In the genomic region with DNA sequence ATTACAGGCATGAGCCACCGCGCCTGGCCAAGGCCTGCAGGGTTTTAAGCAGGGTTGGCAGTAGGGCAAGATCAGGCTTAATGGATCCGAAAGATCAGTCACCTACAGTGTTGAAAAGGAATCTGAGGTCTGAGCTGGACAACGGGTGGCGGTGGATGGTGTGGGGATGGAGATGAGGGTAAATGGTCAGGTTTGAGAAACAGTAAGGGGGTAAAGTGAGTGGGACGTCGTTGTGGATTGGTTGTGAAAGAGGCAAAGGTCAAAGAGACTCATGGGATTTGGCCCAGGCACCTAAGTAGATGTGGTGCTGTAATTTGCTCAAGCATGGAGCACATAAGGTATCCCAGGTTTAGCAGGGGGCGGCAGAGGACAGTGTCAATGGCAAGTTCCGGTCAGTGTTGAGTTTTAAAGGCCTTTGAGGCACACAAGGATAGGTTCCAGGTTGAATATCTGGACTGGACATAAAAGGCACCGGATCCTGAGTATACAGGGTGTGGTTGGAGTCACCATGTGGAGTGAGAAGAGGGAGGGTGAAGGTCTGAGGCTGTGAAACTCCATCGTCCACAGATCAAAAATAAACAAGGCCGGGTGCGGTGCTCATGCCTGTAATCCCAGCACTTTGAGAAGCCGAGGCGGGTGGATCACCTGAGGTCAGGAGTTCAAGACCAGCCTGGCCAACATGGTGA, we compare ENCODE assay signal across 1 cellular context.
TF ChIP-seq lines count a peak whose summit lies in the region.

No MANE protein-coding gene starts in this region.

TF ChIP-seq in WTC11, 78 proteins besides CTCF, POLR2A, EP300 and RAD21 (continued from another document):
- TF ChIP-seq FOXP4 (CRISPR knock-in tag; IDR thresholded peaks at IDR 0.05) (no peak), NR3C1 (CRISPR knock-in tag; conservative IDR thresholded peaks at IDR 0.05; ENCODE audit: low read depth) (no peak), SOX15 (CRISPR knock-in tag; IDR thresholded peaks at IDR 0.05) (no peak), EMX1 (CRISPR knock-in tag; IDR thresholded peaks at IDR 0.05) (no peak), ZNF219 (CRISPR knock-in tag; IDR thresholded peaks at IDR 0.05; ENCODE audit: borderline replicate concordance) (no peak), ZNF121 (CRISPR knock-in tag; IDR thresholded peaks at IDR 0.05) (no peak), CREM (CRISPR knock-in tag; IDR thresholded peaks at IDR 0.05) (no peak), ATF1 (CRISPR knock-in tag; IDR thresholded peaks at IDR 0.05) (no peak), NR1H2 (CRISPR knock-in tag; IDR thresholded peaks at IDR 0.05) (no peak), CREB1 (CRISPR knock-in tag; IDR thresholded peaks at IDR 0.05) (no peak)
- TF ChIP-seq, protein P1, sequence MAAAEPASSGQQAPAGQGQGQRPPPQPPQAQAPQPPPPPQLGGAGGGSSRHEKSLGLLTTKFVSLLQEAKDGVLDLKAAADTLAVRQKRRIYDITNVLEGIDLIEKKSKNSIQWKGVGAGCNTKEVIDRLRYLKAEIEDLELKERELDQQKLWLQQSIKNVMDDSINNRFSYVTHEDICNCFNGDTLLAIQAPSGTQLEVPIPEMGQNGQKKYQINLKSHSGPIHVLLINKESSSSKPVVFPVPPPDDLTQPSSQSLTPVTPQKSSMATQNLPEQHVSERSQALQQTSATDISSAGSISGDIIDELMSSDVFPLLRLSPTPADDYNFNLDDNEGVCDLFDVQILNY (CRISPR knock-in tag; IDR thresholded peaks at IDR 0.05): no peak
- TF ChIP-seq, protein P2, sequence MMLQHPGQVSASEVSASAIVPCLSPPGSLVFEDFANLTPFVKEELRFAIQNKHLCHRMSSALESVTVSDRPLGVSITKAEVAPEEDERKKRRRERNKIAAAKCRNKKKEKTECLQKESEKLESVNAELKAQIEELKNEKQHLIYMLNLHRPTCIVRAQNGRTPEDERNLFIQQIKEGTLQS (CRISPR knock-in tag; conservative IDR thresholded peaks at IDR 0.05): no peak
- TF ChIP-seq, protein P3, sequence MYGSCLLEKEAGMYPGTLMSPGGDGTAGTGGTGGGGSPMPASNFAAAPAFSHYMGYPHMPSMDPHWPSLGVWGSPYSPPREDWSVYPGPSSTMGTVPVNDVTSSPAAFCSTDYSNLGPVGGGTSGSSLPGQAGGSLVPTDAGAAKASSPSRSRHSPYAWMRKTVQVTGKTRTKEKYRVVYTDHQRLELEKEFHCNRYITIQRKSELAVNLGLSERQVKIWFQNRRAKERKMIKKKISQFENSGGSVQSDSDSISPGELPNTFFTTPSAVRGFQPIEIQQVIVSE (CRISPR knock-in tag; IDR thresholded peaks at IDR 0.05; ENCODE audit: borderline replicate concordance): no peak
- TF ChIP-seq, protein P4, sequence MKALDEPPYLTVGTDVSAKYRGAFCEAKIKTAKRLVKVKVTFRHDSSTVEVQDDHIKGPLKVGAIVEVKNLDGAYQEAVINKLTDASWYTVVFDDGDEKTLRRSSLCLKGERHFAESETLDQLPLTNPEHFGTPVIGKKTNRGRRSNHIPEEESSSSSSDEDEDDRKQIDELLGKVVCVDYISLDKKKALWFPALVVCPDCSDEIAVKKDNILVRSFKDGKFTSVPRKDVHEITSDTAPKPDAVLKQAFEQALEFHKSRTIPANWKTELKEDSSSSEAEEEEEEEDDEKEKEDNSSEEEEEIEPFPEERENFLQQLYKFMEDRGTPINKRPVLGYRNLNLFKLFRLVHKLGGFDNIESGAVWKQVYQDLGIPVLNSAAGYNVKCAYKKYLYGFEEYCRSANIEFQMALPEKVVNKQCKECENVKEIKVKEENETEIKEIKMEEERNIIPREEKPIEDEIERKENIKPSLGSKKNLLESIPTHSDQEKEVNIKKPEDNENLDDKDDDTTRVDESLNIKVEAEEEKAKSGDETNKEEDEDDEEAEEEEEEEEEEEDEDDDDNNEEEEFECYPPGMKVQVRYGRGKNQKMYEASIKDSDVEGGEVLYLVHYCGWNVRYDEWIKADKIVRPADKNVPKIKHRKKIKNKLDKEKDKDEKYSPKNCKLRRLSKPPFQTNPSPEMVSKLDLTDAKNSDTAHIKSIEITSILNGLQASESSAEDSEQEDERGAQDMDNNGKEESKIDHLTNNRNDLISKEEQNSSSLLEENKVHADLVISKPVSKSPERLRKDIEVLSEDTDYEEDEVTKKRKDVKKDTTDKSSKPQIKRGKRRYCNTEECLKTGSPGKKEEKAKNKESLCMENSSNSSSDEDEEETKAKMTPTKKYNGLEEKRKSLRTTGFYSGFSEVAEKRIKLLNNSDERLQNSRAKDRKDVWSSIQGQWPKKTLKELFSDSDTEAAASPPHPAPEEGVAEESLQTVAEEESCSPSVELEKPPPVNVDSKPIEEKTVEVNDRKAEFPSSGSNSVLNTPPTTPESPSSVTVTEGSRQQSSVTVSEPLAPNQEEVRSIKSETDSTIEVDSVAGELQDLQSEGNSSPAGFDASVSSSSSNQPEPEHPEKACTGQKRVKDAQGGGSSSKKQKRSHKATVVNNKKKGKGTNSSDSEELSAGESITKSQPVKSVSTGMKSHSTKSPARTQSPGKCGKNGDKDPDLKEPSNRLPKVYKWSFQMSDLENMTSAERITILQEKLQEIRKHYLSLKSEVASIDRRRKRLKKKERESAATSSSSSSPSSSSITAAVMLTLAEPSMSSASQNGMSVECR (CRISPR knock-in tag; IDR thresholded peaks at IDR 0.05; ENCODE audit: borderline replicate concordance): no peak
- TF ChIP-seq, protein P5, sequence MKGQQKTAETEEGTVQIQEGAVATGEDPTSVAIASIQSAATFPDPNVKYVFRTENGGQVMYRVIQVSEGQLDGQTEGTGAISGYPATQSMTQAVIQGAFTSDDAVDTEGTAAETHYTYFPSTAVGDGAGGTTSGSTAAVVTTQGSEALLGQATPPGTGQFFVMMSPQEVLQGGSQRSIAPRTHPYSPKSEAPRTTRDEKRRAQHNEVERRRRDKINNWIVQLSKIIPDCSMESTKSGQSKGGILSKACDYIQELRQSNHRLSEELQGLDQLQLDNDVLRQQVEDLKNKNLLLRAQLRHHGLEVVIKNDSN (CRISPR knock-in tag; IDR thresholded peaks at IDR 0.05): no peak
